Comparison of ENCODE assay signal across 10 cellular contexts in the genomic region with DNA sequence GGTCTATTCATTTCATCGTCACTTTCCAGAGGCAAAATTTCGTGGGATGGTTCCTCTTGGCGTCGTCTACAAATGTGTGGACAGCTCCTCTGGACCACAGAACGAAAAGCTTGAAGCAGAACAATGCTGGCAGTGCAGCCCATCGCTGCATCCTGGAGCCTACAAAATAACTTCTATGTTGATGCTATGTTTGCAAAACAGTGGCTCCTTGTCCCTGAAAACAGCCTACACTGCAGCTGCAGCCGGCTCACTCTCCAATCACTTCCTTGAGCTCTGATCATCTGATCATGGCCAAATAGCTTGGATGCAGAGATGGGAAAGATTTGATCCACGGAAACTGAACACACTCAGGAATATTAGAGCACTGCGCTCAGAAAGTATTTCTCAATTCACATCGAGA.
DNase-seq lines count a peak whose midpoint lies in the region; ATAC-seq and TF ChIP-seq lines count a peak whose summit lies in the region.
"Had no signal": no experiment of that assay in that cellular context is flagged by ENCODE, and none has a peak within 500 bp of the region (broad histone marks: within the 10 kb centered on the region; RNA-seq: fewer than 3 reads in every experiment).

No MANE protein-coding gene starts in this region.

- H3K4me1 ChIP-seq in SK-N-SH (ENCODE audit: control insufficient read depth in 1 of 2, insufficient read depth in 2 of 2, low read depth in 1 of 2, low read length in 1 of 2) (peaks cover 11 to 20% of the 10 kb centered on the region in 2 experiments; a peak in 3 of 4 replicates), PC-3 (ENCODE audit: insufficient read depth, low read length) (no peaks in the 10 kb centered on the region)

- no peak for TF ChIP-seq EP300 in SK-N-SH (IDR thresholded peaks at IDR 0.05; ENCODE audit: borderline replicate concordance in 1 of 2, low read depth in 1 of 2, low read length in 1 of 2)

- H3K4me2 ChIP-seq in SK-N-SH = peak overlapping the region; percentile 84
- H3K4me2 ChIP-seq in PC-3 (ENCODE audit: low read length) = no peak overlapping the region
- H3K4me2 ChIP-seq: smooth muscle cell had no signal

- peak overlapping the region; percentile 38; the same call in 1 of the 2 replicates for H3K9ac ChIP-seq in SK-N-SH
- no peak overlapping the region for H3K9ac ChIP-seq in PC-3 (ENCODE audit: low read length)

- H4K20me1 ChIP-seq in SK-N-SH (ENCODE audit: insufficient read depth) (no peaks in the 10 kb centered on the region), PC-3 (ENCODE audit: low read length) (no peaks in the 10 kb centered on the region)

- H3K27ac ChIP-seq in SK-N-SH (ENCODE audit: low read depth in 2 of 2, low read length in 1 of 2) (peak overlapping the region; percentile 87 to 99), PC-3 (ENCODE audit: low read length) (no peak overlapping the region)

- H3K9me3 ChIP-seq in SK-N-SH (no peaks in the 10 kb centered on the region), PC-3 (ENCODE audit: low read length) (no peaks in the 10 kb centered on the region)

- no peaks in the 10 kb centered on the region for H3K36me3 ChIP-seq in SK-N-SH (replicated peaks in 1 of 2; ENCODE audit: control insufficient read depth in 1 of 2, insufficient read depth in 2 of 2, low read length in 1 of 2)
- no peaks in the 10 kb centered on the region for H3K36me3 ChIP-seq in PC-3 (ENCODE audit: low read depth, low read length)

- ATAC-seq in GM18505 (IDR thresholded peaks at IDR 0.05; ENCODE audit: unreplicated experiment) (no peak), HG03460 (IDR thresholded peaks at IDR 0.05; ENCODE audit: unreplicated experiment) (no peak), PC-3 (no peak)

- no peaks in the 10 kb centered on the region for H3K9me2 ChIP-seq in SK-N-SH
- no peaks in the 10 kb centered on the region for H3K9me2 ChIP-seq in PC-3 (replicated peaks; ENCODE audit: low read length)

- no peak; the same call in 1 of the 2 replicates for TF ChIP-seq RAD21 in SK-N-SH (IDR thresholded peaks at IDR 0.05; ENCODE audit: low read length)

- CTCF ChIA-PET in SK-N-SH (lab: Yijun Ruan, JAX) (interaction anchor here (1.0 to 1.2 kb wide), 2 partner anchors 19 to 107 kb away, joined by 3 to 4 read pairs; no protein-coding TSS in a partner anchor), PC-3 (lab: Charles Lee) (no interaction called here)

- peak; percentile 66 for DNase-seq in DMS153 treated with DMSO at 0.1 percent for 48 hours (lab: John Stamatoyannopoulos, UW; ENCODE audit: unreplicated experiment)
- DNase-seq in SK-N-SH = peak; percentile 36
- DNase-seq in foreskin melanocyte = peak; percentile 91
- peak; percentile 40 to 95 (median 70) for DNase-seq in posterior cingulate gyrus
- DNase-seq in PC-3 = no peak
- no peak for DNase-seq in stimulated activated CD8-positive, alpha-beta memory T cell treated with anti-CD3 and anti-CD28 coated beads, Interleukin-4, amount 100 ng/mL, for 48 hours
- DNase-seq: activated effector memory CD4-positive, alpha-beta T cell treated with anti-CD3 and anti-CD28 coated beads, Interleukin-2, amount 50 U/mL, for 16 hours had no signal

- H2AFZ ChIP-seq in SK-N-SH (ENCODE audit: low read depth) (peak overlapping the region; percentile 36), PC-3 (ENCODE audit: low read length) (no peak overlapping the region)

- POLR2A ChIA-PET in SK-N-SH (lab: Yijun Ruan, JAX) = interaction anchor here (0.6 to 1.0 kb wide), 4 partner anchors 12 to 1453 kb away, joined by 3 to 5 read pairs (median 3); no protein-coding TSS in a partner anchor
- POLR2A ChIA-PET in PC-3 (lab: Charles Lee; ENCODE audit: unreplicated experiment) = no interaction called here

- intact Hi-C loops in posterior cingulate gyrus (cut with DNase I) = no loop called here
- intact Hi-C loops in PC-3 (cut with micrococcal nuclease) = no loop called here

- 23% methylated on average over 10 of the region's 10 CpGs for WGBS in SK-N-SH (ENCODE audit: low lambda C conversion rate)

- peaks cover 51% of the 10 kb centered on the region for H3K79me2 ChIP-seq in SK-N-SH (ENCODE audit: insufficient read depth)
- no peaks in the 10 kb centered on the region for H3K79me2 ChIP-seq in PC-3 (ENCODE audit: low read length)

- H3K27me3 ChIP-seq in SK-N-SH (ENCODE audit: insufficient read depth) (no peaks in the 10 kb centered on the region), PC-3 (ENCODE audit: low read length) (no peaks in the 10 kb centered on the region)

- no TSS peak for BruUV-seq in PC-3 (replicated peaks; lab: Mats Ljungman, UMichigan)

- TF ChIP-seq CTCF in SK-N-SH (IDR thresholded peaks at IDR 0.05) = no peak
- TF ChIP-seq CTCF in PC-3 (conservative IDR thresholded peaks at IDR 0.05; ENCODE audit: low read depth, low read length) = no peak

- TF ChIP-seq POLR2A in GM18505 (IDR thresholded peaks at IDR 0.05; ENCODE audit: borderline replicate concordance, extremely low read depth, insufficient read depth, insufficient read length) = no peak

- H3K4me3 ChIP-seq in SK-N-SH (ENCODE audit: low read depth in 2 of 2, low read length in 1 of 2) (peak overlapping the region; percentile 46 to 57), PC-3 (ENCODE audit: low read length) (no peak overlapping the region)
- H3K4me3 ChIP-seq: smooth muscle cell had no signal

- H3F3A ChIP-seq in SK-N-SH (replicated peaks; ENCODE audit: insufficient read depth) (peaks cover 29% of the 10 kb centered on the region), PC-3 (ENCODE audit: low read length, unreplicated experiment) (no peaks in the 10 kb centered on the region)

TF ChIP-seq in SK-N-SH, 30 proteins besides CTCF, POLR2A, EP300 and RAD21:
- TF ChIP-seq NFIC (IDR thresholded peaks at IDR 0.05; ENCODE audit: borderline replicate concordance) (no peak; the same call in 1 of the 2 replicates), RFX5 (IDR thresholded peaks at IDR 0.05; ENCODE audit: low read length) (no peak), GATA2 (CRISPR knock-in tag; IDR thresholded peaks at IDR 0.05) (peak; percentile 39)
- TF ChIP-seq, protein P1, sequence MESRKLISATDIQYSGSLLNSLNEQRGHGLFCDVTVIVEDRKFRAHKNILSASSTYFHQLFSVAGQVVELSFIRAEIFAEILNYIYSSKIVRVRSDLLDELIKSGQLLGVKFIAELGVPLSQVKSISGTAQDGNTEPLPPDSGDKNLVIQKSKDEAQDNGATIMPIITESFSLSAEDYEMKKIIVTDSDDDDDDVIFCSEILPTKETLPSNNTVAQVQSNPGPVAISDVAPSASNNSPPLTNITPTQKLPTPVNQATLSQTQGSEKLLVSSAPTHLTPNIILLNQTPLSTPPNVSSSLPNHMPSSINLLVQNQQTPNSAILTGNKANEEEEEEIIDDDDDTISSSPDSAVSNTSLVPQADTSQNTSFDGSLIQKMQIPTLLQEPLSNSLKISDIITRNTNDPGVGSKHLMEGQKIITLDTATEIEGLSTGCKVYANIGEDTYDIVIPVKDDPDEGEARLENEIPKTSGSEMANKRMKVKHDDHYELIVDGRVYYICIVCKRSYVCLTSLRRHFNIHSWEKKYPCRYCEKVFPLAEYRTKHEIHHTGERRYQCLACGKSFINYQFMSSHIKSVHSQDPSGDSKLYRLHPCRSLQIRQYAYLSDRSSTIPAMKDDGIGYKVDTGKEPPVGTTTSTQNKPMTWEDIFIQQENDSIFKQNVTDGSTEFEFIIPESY (IDR thresholded peaks at IDR 0.05; ENCODE audit: borderline replicate concordance, low read depth) = no peak
- TF ChIP-seq, protein P2, sequence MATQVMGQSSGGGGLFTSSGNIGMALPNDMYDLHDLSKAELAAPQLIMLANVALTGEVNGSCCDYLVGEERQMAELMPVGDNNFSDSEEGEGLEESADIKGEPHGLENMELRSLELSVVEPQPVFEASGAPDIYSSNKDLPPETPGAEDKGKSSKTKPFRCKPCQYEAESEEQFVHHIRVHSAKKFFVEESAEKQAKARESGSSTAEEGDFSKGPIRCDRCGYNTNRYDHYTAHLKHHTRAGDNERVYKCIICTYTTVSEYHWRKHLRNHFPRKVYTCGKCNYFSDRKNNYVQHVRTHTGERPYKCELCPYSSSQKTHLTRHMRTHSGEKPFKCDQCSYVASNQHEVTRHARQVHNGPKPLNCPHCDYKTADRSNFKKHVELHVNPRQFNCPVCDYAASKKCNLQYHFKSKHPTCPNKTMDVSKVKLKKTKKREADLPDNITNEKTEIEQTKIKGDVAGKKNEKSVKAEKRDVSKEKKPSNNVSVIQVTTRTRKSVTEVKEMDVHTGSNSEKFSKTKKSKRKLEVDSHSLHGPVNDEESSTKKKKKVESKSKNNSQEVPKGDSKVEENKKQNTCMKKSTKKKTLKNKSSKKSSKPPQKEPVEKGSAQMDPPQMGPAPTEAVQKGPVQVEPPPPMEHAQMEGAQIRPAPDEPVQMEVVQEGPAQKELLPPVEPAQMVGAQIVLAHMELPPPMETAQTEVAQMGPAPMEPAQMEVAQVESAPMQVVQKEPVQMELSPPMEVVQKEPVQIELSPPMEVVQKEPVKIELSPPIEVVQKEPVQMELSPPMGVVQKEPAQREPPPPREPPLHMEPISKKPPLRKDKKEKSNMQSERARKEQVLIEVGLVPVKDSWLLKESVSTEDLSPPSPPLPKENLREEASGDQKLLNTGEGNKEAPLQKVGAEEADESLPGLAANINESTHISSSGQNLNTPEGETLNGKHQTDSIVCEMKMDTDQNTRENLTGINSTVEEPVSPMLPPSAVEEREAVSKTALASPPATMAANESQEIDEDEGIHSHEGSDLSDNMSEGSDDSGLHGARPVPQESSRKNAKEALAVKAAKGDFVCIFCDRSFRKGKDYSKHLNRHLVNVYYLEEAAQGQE (IDR thresholded peaks at IDR 0.05; ENCODE audit: low read depth, low read length) = peak; percentile 88
- TF ChIP-seq, protein P3, sequence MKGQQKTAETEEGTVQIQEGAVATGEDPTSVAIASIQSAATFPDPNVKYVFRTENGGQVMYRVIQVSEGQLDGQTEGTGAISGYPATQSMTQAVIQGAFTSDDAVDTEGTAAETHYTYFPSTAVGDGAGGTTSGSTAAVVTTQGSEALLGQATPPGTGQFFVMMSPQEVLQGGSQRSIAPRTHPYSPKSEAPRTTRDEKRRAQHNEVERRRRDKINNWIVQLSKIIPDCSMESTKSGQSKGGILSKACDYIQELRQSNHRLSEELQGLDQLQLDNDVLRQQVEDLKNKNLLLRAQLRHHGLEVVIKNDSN (IDR thresholded peaks at IDR 0.05; ENCODE audit: borderline replicate concordance, low read depth) = peak; percentile 33; the same call in 1 of the 2 replicates
- TF ChIP-seq, protein P4, sequence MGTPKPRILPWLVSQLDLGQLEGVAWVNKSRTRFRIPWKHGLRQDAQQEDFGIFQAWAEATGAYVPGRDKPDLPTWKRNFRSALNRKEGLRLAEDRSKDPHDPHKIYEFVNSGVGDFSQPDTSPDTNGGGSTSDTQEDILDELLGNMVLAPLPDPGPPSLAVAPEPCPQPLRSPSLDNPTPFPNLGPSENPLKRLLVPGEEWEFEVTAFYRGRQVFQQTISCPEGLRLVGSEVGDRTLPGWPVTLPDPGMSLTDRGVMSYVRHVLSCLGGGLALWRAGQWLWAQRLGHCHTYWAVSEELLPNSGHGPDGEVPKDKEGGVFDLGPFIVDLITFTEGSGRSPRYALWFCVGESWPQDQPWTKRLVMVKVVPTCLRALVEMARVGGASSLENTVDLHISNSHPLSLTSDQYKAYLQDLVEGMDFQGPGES (IDR thresholded peaks at IDR 0.05; ENCODE audit: low read depth, low read length) = no peak

Comparison
In these comparisons a context has a peak if more than half of its experiments do, and no peak if none do; other contexts are left out.
1. DNase-seq: peak in DMS153 treated with DMSO at 0.1 percent for 48 hours (single experiment), SK-N-SH (single experiment), foreskin melanocyte (single experiment) and posterior cingulate gyrus (10 of 10); none in PC-3 (single experiment) and stimulated activated CD8-positive, alpha-beta memory T cell treated with anti-CD3 and anti-CD28 coated beads, Interleukin-4, amount 100 ng/mL, for 48 hours (single experiment).